ENCODE assay signal across 8 cellular contexts in genomic region chr14:94342334-94342934, GRCh38. TPM values are rescaled to one million over a fixed set of nuclear protein-coding genes. Genes with fewer than 3 reads are reported as not detected.
DNase-seq lines count a peak whose midpoint lies in the region; ATAC-seq lines count a peak whose summit lies in the region.

No MANE protein-coding gene starts in this region.

- H3K27me3 Mint-ChIP-seq in activated naive CD4-positive, alpha-beta T cell treated with anti-CD3 and anti-CD28 coated beads, Interleukin-2, amount 10 ng/mL, durations not matched to agents 7 days and 5 days, result peaks cover 5% of the 10 kb centered on the region

- H3K4me1 Mint-ChIP-seq in activated naive CD4-positive, alpha-beta T cell treated with anti-CD3 and anti-CD28 coated beads, Interleukin-2, amount 10 ng/mL, durations not matched to agents 7 days and 5 days, result no peaks in the 10 kb centered on the region

- H3K36me3 Mint-ChIP-seq in activated naive CD4-positive, alpha-beta T cell treated with anti-CD3 and anti-CD28 coated beads, Interleukin-2, amount 50 U/mL, for 72 hours, result peaks cover 17 to 18% of the 10 kb centered on the region in 2 donors
- no peaks in the 10 kb centered on the region for H3K36me3 Mint-ChIP-seq in activated naive CD4-positive, alpha-beta T cell treated with anti-CD3 and anti-CD28 coated beads, Interleukin-2, amount 10 ng/mL, durations not matched to agents 7 days and 5 days

- CTCF ChIA-PET in activated naive CD4-positive, alpha-beta T cell treated with anti-CD3 and anti-CD28 coated beads, Interleukin-2, amount 10 ng/mL, durations not matched to agents 7 days and 5 days (lab: Charles Lee), result interaction anchor here (1.4 kb wide), 1 partner anchor 144 kb away, joined by 3 read pairs; no protein-coding TSS in a partner anchor

- intact Hi-C loops in posterior vena cava (cut with DNase I), result no loop called here

- H3K9me3 Mint-ChIP-seq in activated naive CD4-positive, alpha-beta T cell treated with anti-CD3 and anti-CD28 coated beads, Interleukin-2, amount 50 U/mL, for 72 hours, result peaks cover 13 to 18% of the 10 kb centered on the region in 2 donors
- H3K9me3 Mint-ChIP-seq in activated naive CD4-positive, alpha-beta T cell treated with anti-CD3 and anti-CD28 coated beads, Interleukin-2, amount 10 ng/mL, durations not matched to agents 7 days and 5 days, result peaks cover 8% of the 10 kb centered on the region

- no peak overlapping the region for H3K4me3 Mint-ChIP-seq in activated naive CD4-positive, alpha-beta T cell treated with anti-CD3 and anti-CD28 coated beads, Interleukin-2, amount 10 ng/mL, durations not matched to agents 7 days and 5 days

- H3K27ac Mint-ChIP-seq in activated naive CD4-positive, alpha-beta T cell treated with anti-CD3 and anti-CD28 coated beads, Interleukin-2, amount 50 U/mL, for 72 hours, result peak overlapping the region in 1 of 2 donors; percentile 1
- H3K27ac Mint-ChIP-seq in activated naive CD4-positive, alpha-beta T cell treated with anti-CD3 and anti-CD28 coated beads, Interleukin-2, amount 10 ng/mL, durations not matched to agents 7 days and 5 days, result no peak overlapping the region

- ATAC-seq in activated naive CD4-positive, alpha-beta T cell treated with anti-CD3 and anti-CD28 coated beads, Interleukin-2, amount 50 U/mL, for 72 hours, result peak; percentile 50 to 80

- no peak for DNase-seq in activated naive CD4-positive, alpha-beta T cell treated with anti-CD3 and anti-CD28 coated beads, Interleukin-2, amount 50 U/mL, for 72 hours (ENCODE audit: low spot score in 2 of 2)
- no peak for DNase-seq in activated naive CD4-positive, alpha-beta T cell treated with anti-CD3 and anti-CD28 coated beads, Interleukin-2, amount 10 ng/mL, durations not matched to agents 7 days and 5 days
- DNase-seq in RPMI7951 (ENCODE audit: low read depth), result peak; percentile 99
- DNase-seq in fibroblast of gingiva (ENCODE audit: low read depth), result peak; percentile 99
- peak; percentile 96 for DNase-seq in posterior vena cava (ENCODE audit: low spot score)
- no peak for DNase-seq in iPS-NIHi7 (ENCODE audit: extremely low spot score)
- DNase-seq in germinal center (ENCODE audit: low spot score), result no peak
- no peak for DNase-seq in DMS114 treated with DMSO at 0.1 percent for 48 hours (lab: John Stamatoyannopoulos, UW; ENCODE audit: unreplicated experiment)

RNA-seq across cellular contexts. Expression of gene SERPINA6, which starts 19.3 kb away (rescaled TPM):
- not detected for total RNA-seq in activated naive CD4-positive, alpha-beta T cell treated with anti-CD3 and anti-CD28 coated beads, Interleukin-2, amount 50 U/mL, for 72 hours
- 1.4 and 2.1 TPM in 2 replicates for total RNA-seq in RPMI7951 (2014; rRNA removed; shearing (Covaris generic))
- total RNA-seq in posterior vena cava, result not detected

RNA-seq across cellular contexts. Expression of gene SERPINA2, which starts 24.1 kb away (rescaled TPM):
- not detected for total RNA-seq in activated naive CD4-positive, alpha-beta T cell treated with anti-CD3 and anti-CD28 coated beads, Interleukin-2, amount 50 U/mL, for 72 hours
- total RNA-seq in RPMI7951 (2014; rRNA removed; shearing (Covaris generic)), result not detected in 2 replicates
- total RNA-seq in posterior vena cava, result not detected

RNA-seq across cellular contexts. Expression of gene SERPINA1, which starts 46.0 kb away (rescaled TPM):
- 10 to 100 TPM in 1 of 2 donors, 1 to 10 TPM in 1; 1.5 to 29.9 TPM for total RNA-seq in activated naive CD4-positive, alpha-beta T cell treated with anti-CD3 and anti-CD28 coated beads, Interleukin-2, amount 50 U/mL, for 72 hours
- total RNA-seq in RPMI7951 (2014; rRNA removed; shearing (Covaris generic)), result 0.12 and 0.78 TPM in 2 replicates
- 10 to 100 TPM; 10.3 to 34.5 TPM for total RNA-seq in posterior vena cava

RNA-seq across cellular contexts. Expression of gene SERPINA10, which starts 49.4 kb away (rescaled TPM):
- not detected for total RNA-seq in activated naive CD4-positive, alpha-beta T cell treated with anti-CD3 and anti-CD28 coated beads, Interleukin-2, amount 50 U/mL, for 72 hours
- not detected in 2 replicates for total RNA-seq in RPMI7951 (2014; rRNA removed; shearing (Covaris generic))
- not detected for total RNA-seq in posterior vena cava

Comparison
In these comparisons a context has a peak if more than half of its experiments do, and no peak if none do; other contexts are left out.
1. DNase-seq: peak in RPMI7951 (single experiment), fibroblast of gingiva (single experiment) and posterior vena cava (single experiment); none in activated naive CD4-positive, alpha-beta T cell treated with anti-CD3 and anti-CD28 coated beads, Interleukin-2, amount 50 U/mL, for 72 hours (0 of 2), activated naive CD4-positive, alpha-beta T cell treated with anti-CD3 and anti-CD28 coated beads, Interleukin-2, amount 10 ng/mL, durations not matched to agents 7 days and 5 days (single experiment), iPS-NIHi7 (single experiment), germinal center (single experiment) and DMS114 treated with DMSO at 0.1 percent for 48 hours (single experiment).